8 cellular contexts compared by ENCODE assay signal in genomic region chr1:12275370-12275769, GRCh38. TPM values are rescaled to one million over a fixed set of nuclear protein-coding genes. Genes with fewer than 3 reads are reported as not detected.
DNase-seq lines count a peak whose midpoint lies in the region; ATAC-seq and TF ChIP-seq lines count a peak whose summit lies in the region.

No MANE protein-coding gene starts in this region.

- no peaks in the 10 kb centered on the region for H4K20me1 ChIP-seq in SK-N-SH (ENCODE audit: insufficient read depth)

- H3K27ac ChIP-seq in SK-N-SH (ENCODE audit: low read depth in 2 of 2, low read length in 1 of 2), result no peak overlapping the region
- no peak overlapping the region for H3K27ac ChIP-seq in body of pancreas
- no peak overlapping the region for H3K27ac ChIP-seq in right lobe of liver
- H3K27ac ChIP-seq in testis, result no peak overlapping the region

- no peak overlapping the region for H3K9ac ChIP-seq in SK-N-SH

- CTCF ChIA-PET in SK-N-SH (lab: Yijun Ruan, JAX), result interaction anchor here (0.7 to 5.1 kb wide), 18 partner anchors 10 to 384 kb away, joined by 3 to 33 read pairs (median 5); partner anchors contain the start of gene DHRS3

- H3K4me2 ChIP-seq in SK-N-SH, result no peak overlapping the region

- TF ChIP-seq CTCF in SK-N-SH (IDR thresholded peaks at IDR 0.05), result peak; percentile 70
- peak; percentile 8 to 63 (median 48) for TF ChIP-seq CTCF in body of pancreas (IDR thresholded peaks at IDR 0.05)
- TF ChIP-seq CTCF in right lobe of liver (IDR thresholded peaks at IDR 0.05), result peak; percentile 16 to 67 (median 58)
- TF ChIP-seq CTCF in testis (IDR thresholded peaks at IDR 0.05), result peak in 2 of 3 experiments; percentile 43 to 64

- peak; percentile 57 for TF ChIP-seq RAD21 in SK-N-SH (IDR thresholded peaks at IDR 0.05; ENCODE audit: low read length)

- no peaks in the 10 kb centered on the region for H3K9me2 ChIP-seq in SK-N-SH

- H3F3A ChIP-seq in SK-N-SH (replicated peaks; ENCODE audit: insufficient read depth), result no peaks in the 10 kb centered on the region

- 85% methylated on average over 4 of the region's 4 CpGs for whole genome bisulfite sequencing in SK-N-SH (ENCODE audit: low lambda C conversion rate)
- WGBS in body of pancreas, 2 donors, result 60 to 62% methylated on average over 4 of the region's 4 CpGs
- 56% methylated on average over 4 of the region's 4 CpGs for WGBS in right lobe of liver (ENCODE audit: insufficient coverage, low coverage, low lambda C conversion rate, missing lambda C conversion rate)
- 60 to 63% methylated on average over 4 of the region's 4 CpGs for WGBS in testis, 2 donors

- ATAC-seq in body of pancreas, result no peak
- ATAC-seq in right lobe of liver, result peak; percentile 56 to 64 (median 61)
- no peak for ATAC-seq in GM18861 (IDR thresholded peaks at IDR 0.05; ENCODE audit: unreplicated experiment)
- ATAC-seq in HG02571 (IDR thresholded peaks at IDR 0.05; ENCODE audit: unreplicated experiment), result no peak

- TF ChIP-seq EP300 in SK-N-SH (IDR thresholded peaks at IDR 0.05; ENCODE audit: borderline replicate concordance in 1 of 2, low read depth in 1 of 2, low read length in 1 of 2), result no peak

- DNase-seq in activated gamma-delta T cell treated with Interleukin-2 at 50 U/mL for 16 hours (peak; percentile 26), activated gamma-delta T cell (lab: John Stamatoyannopoulos, UW) (no peak), SK-N-SH (peak; percentile 37), body of pancreas (peak; percentile 8 to 42 (median 26)), right lobe of liver (peak in 1 of 3 donors; percentile 47), testis (peak; percentile 46)

- H3K27me3 ChIP-seq in SK-N-SH (ENCODE audit: insufficient read depth) (no peaks in the 10 kb centered on the region), body of pancreas (no peaks in the 10 kb centered on the region), right lobe of liver (no peaks in the 10 kb centered on the region), testis (no peaks in the 10 kb centered on the region)

- H3K79me2 ChIP-seq in SK-N-SH (ENCODE audit: insufficient read depth), result 0 out of 2 replicates have a peak, but pooled peaks cover 4% of the 10 kb centered on the region

- no peak overlapping the region for H2AFZ ChIP-seq in SK-N-SH (ENCODE audit: low read depth)

- H3K9me3 ChIP-seq in SK-N-SH, result no peaks in the 10 kb centered on the region
- H3K9me3 ChIP-seq in body of pancreas, result no peaks in the 10 kb centered on the region
- no peaks in the 10 kb centered on the region for H3K9me3 ChIP-seq in right lobe of liver
- no peaks in the 10 kb centered on the region for H3K9me3 ChIP-seq in testis

- POLR2A ChIA-PET in SK-N-SH (lab: Yijun Ruan, JAX), result no interaction called here

- H3K4me1 ChIP-seq in SK-N-SH (ENCODE audit: control insufficient read depth in 1 of 2, insufficient read depth in 2 of 2, low read depth in 1 of 2, low read length in 1 of 2), result no peaks in the 10 kb centered on the region
- no peaks in the 10 kb centered on the region for H3K4me1 ChIP-seq in body of pancreas
- no peaks in the 10 kb centered on the region for H3K4me1 ChIP-seq in right lobe of liver
- H3K4me1 ChIP-seq in testis, result no peaks in the 10 kb centered on the region

- peaks cover 60% of the 10 kb centered on the region in 2 experiments for H3K36me3 ChIP-seq in SK-N-SH (replicated peaks in 1 of 2; ENCODE audit: control insufficient read depth in 1 of 2, insufficient read depth in 2 of 2, low read length in 1 of 2)
- peaks cover 10 to 31% of the 10 kb centered on the region in 2 donors for H3K36me3 ChIP-seq in body of pancreas (replicated peaks in 1 of 2; ENCODE audit: insufficient read depth in 1 of 2, low read depth in 2 of 2)
- H3K36me3 ChIP-seq in right lobe of liver, result peaks cover 3 to 68% (median 29%) of the 10 kb centered on the region in 4 donors
- no peaks in the 10 kb centered on the region for H3K36me3 ChIP-seq in testis (ENCODE audit: low read depth, missing control alignments)

- H3K4me3 ChIP-seq in SK-N-SH (ENCODE audit: low read depth in 2 of 2, low read length in 1 of 2) (no peak overlapping the region; a peak in 1 of 4 replicates), body of pancreas (no peak overlapping the region), right lobe of liver (no peak overlapping the region), testis (no peak overlapping the region)

- no peak for TF ChIP-seq POLR2A in body of pancreas (IDR thresholded peaks at IDR 0.05)
- no peak for TF ChIP-seq POLR2A in right lobe of liver (IDR thresholded peaks at IDR 0.05)
- no peak for TF ChIP-seq POLR2A in testis (IDR thresholded peaks at IDR 0.05)

- intact Hi-C loops in body of pancreas (cut with DNase I), result no loop called here
- intact Hi-C loops in right lobe of liver (cut with DNase I), result no loop called here
- intact Hi-C loops in testis (cut with DNase I; ENCODE audit: low total_unique reads), result no loop called here

TF ChIP-seq in SK-N-SH, 30 proteins besides CTCF, POLR2A, EP300 and RAD21:
- TF ChIP-seq RFX5 (IDR thresholded peaks at IDR 0.05; ENCODE audit: low read length), result no peak
- no peak for TF ChIP-seq MXI1 (IDR thresholded peaks at IDR 0.05; ENCODE audit: low read depth, low read length)
- no peak for TF ChIP-seq FOXJ3 (CRISPR knock-in tag; IDR thresholded peaks at IDR 0.05)
- TF ChIP-seq SMC3 (IDR thresholded peaks at IDR 0.05; ENCODE audit: low read depth, low read length), result peak; percentile 47
- TF ChIP-seq, protein P1, sequence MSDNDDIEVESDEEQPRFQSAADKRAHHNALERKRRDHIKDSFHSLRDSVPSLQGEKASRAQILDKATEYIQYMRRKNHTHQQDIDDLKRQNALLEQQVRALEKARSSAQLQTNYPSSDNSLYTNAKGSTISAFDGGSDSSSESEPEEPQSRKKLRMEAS (IDR thresholded peaks at IDR 0.05; ENCODE audit: low read depth), result no peak

RNA-seq across cellular contexts. Expression of gene VPS13D, which starts 45.5 kb away (rescaled TPM):
- polyA plus RNA-seq in SK-N-SH (2012; rRNA removed) (14.4 and 15.0 TPM in 2 replicates), testis (ENCODE audit: insufficient read depth, low read depth, low replicate concordance) (51.9 TPM)
- polyA plus RNA-seq in SK-N-SH (2012; cell fraction: cytosol; rRNA removed), result 9.1 and 10.8 TPM in 2 replicates
- 19.8 and 28.7 TPM in 2 replicates for polyA plus RNA-seq in SK-N-SH (2012; cell fraction: nucleus; rRNA removed)
- total RNA-seq in body of pancreas (10 to 100 TPM; 54.0 to 63.3 TPM), right lobe of liver (10 to 100 TPM; 25.9 to 36.9 (median 30.8) TPM), testis (100 to 1,000 TPM in 1 of 2 donors, 10 to 100 TPM in 1; 86.8 to 125 TPM)

Comparison
In these comparisons a context has a peak if more than half of its experiments do, and no peak if none do; other contexts are left out.
1. ATAC-seq: peak in right lobe of liver (4 of 4); none in body of pancreas (single experiment), GM18861 (single experiment) and HG02571 (single experiment).
2. Peak in every context shown above with its lines, with median percentiles within 50 percentile points of each other: CTCF ChIP-seq.